In genomic region chr15:51493892-51494291, GRCh38 we compare ENCODE assay signal across 1 cellular context.
TF ChIP-seq lines count a peak whose summit lies in the region.

No MANE protein-coding gene starts in this region.

TF ChIP-seq in HepG2, 621 proteins besides CTCF, POLR2A, EP300 and RAD21 (continued from another document and continues in another):
- TF ChIP-seq LBX2 (CRISPR knock-in tag; IDR thresholded peaks at IDR 0.05; ENCODE audit: borderline replicate concordance) (no peak), TFE3 (CRISPR knock-in tag; IDR thresholded peaks at IDR 0.05) (no peak), AFF4 (CRISPR knock-in tag; IDR thresholded peaks at IDR 0.05) (no peak), MIER3 (CRISPR knock-in tag; IDR thresholded peaks at IDR 0.05; ENCODE audit: borderline replicate concordance) (no peak), CEBPB (IDR thresholded peaks at IDR 0.05; ENCODE audit: borderline replicate concordance, low read depth, low read length) (peak; percentile 28; the same call in 1 of the 2 replicates), ISX (CRISPR knock-in tag; conservative IDR thresholded peaks at IDR 0.05) (no peak), NFIB (CRISPR knock-in tag; IDR thresholded peaks at IDR 0.05; ENCODE audit: borderline replicate concordance) (no peak), NCOA2 (CRISPR knock-in tag; IDR thresholded peaks at IDR 0.05) (peak; percentile 84), HMGA1 (CRISPR knock-in tag; conservative IDR thresholded peaks at IDR 0.05) (no peak), ZNF740 (CRISPR knock-in tag; IDR thresholded peaks at IDR 0.05) (no peak), PAXIP1 (CRISPR knock-in tag; conservative IDR thresholded peaks at IDR 0.05) (peak; percentile 54; the same call in 1 of the 2 replicates), SNRNP70 (IDR thresholded peaks at IDR 0.05; ENCODE audit: low read depth, low read length) (no peak), ARID3A (IDR thresholded peaks at IDR 0.05; ENCODE audit: low read depth, low read length) (peak; percentile 99), BHLHE40 (IDR thresholded peaks at IDR 0.05; ENCODE audit: low read length) (no peak), THYN1 (CRISPR knock-in tag; IDR thresholded peaks at IDR 0.05; ENCODE audit: borderline replicate concordance, low read depth) (no peak), FOXJ3 (CRISPR knock-in tag; IDR thresholded peaks at IDR 0.05; ENCODE audit: borderline replicate concordance) (no peak), SMARCE1 (IDR thresholded peaks at IDR 0.05; ENCODE audit: borderline replicate concordance) (0 out of 2 replicates have a peak, but pooled peaks have one; percentile 27), NCOR1 (IDR thresholded peaks at IDR 0.05; ENCODE audit: borderline replicate concordance, low read length) (peak; percentile 72; the same call in 1 of the 2 replicates), PAX8 (CRISPR knock-in tag; IDR thresholded peaks at IDR 0.05; ENCODE audit: borderline replicate concordance) (no peak), ZNF292 (CRISPR knock-in tag; IDR thresholded peaks at IDR 0.05; ENCODE audit: borderline replicate concordance, low read depth) (no peak), MAFF (IDR thresholded peaks at IDR 0.05; ENCODE audit: low read depth, low read length) (peak; percentile 34; the same call in 1 of the 2 replicates), CBX5 (CRISPR knock-in tag; IDR thresholded peaks at IDR 0.05; ENCODE audit: borderline replicate concordance) (no peak), ISL2 (CRISPR knock-in tag; IDR thresholded peaks at IDR 0.05) (0 out of 2 replicates have a peak, but pooled peaks have one; percentile 21), TGIF2 (CRISPR knock-in tag; IDR thresholded peaks at IDR 0.05) (no peak), BRD4 (CRISPR knock-in tag; IDR thresholded peaks at IDR 0.05) (no peak), SMARCC2 (IDR thresholded peaks at IDR 0.05) (no peak), CEBPG (CRISPR knock-in tag; IDR thresholded peaks at IDR 0.05) (peak; percentile 49; the same call in 1 of the 2 replicates), FOXA1 (IDR thresholded peaks at IDR 0.05) (peak; percentile 81), FOXA1 (CRISPR knock-in tag; IDR thresholded peaks at IDR 0.05) (peak; percentile 66), ZNF205 (CRISPR knock-in tag; IDR thresholded peaks at IDR 0.05) (no peak), TBX2 (CRISPR knock-in tag; IDR thresholded peaks at IDR 0.05; ENCODE audit: borderline replicate concordance) (no peak), STAG1 (CRISPR knock-in tag; IDR thresholded peaks at IDR 0.05) (no peak), RERE (CRISPR knock-in tag; IDR thresholded peaks at IDR 0.05; ENCODE audit: low read depth) (no peak), ZNF619 (CRISPR knock-in tag; IDR thresholded peaks at IDR 0.05) (no peak), NFIC (IDR thresholded peaks at IDR 0.05; ENCODE audit: low read length) (peak; percentile 77; the same call in 1 of the 2 replicates), SP140L (CRISPR knock-in tag; IDR thresholded peaks at IDR 0.05; ENCODE audit: borderline replicate concordance) (no peak), ZMYM4 (CRISPR knock-in tag; IDR thresholded peaks at IDR 0.05) (no peak), ZFX (CRISPR knock-in tag; IDR thresholded peaks at IDR 0.05; ENCODE audit: low read depth) (no peak), NR2C2 (CRISPR knock-in tag; IDR thresholded peaks at IDR 0.05; ENCODE audit: borderline replicate concordance) (no peak), AKAP8 (CRISPR knock-in tag; IDR thresholded peaks at IDR 0.05) (no peak), ZNF414 (CRISPR knock-in tag; IDR thresholded peaks at IDR 0.05) (no peak), ZBTB3 (CRISPR knock-in tag; IDR thresholded peaks at IDR 0.05; ENCODE audit: borderline replicate concordance, low read depth) (no peak), KAT8 (CRISPR knock-in tag; IDR thresholded peaks at IDR 0.05) (no peak), TAF15 (IDR thresholded peaks at IDR 0.05; ENCODE audit: low read depth, low read length, poor library complexity, severe bottlenecking) (no peak), ATF4 (CRISPR knock-in tag; IDR thresholded peaks at IDR 0.05) (no peak), NKX3-1 (CRISPR knock-in tag; IDR thresholded peaks at IDR 0.05) (no peak), ELF3 (CRISPR knock-in tag; IDR thresholded peaks at IDR 0.05) (peak; percentile 21; the same call in 1 of the 2 replicates)
